23 cellular contexts compared by ENCODE assay signal in the genomic region with DNA sequence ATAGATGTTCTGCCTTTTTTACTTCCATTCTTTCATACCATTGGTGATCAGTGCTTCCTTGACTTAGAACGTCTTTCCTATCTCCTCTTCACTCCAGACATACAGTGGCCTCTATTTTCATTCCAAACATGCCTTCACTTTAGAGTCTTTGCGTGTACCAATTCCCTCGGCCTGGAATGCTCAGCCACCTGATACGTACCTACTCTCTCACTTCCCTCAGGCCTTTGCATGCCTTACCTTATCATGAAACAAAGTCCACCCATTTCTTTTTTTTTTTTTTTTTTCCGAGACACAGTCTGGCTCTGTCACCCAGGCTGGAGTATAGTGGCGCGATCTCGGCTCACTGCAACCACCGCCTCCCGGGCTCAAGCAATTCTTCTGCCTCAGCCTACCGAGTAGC.
"Had no signal": no experiment of that assay in that cellular context is flagged by ENCODE, and none has a peak within 500 bp of the region (broad histone marks: within the 10 kb centered on the region; RNA-seq: fewer than 3 reads in every experiment).

No MANE protein-coding gene starts in this region.

- DNase-seq: IMR-90, Karpas-422, KG1, MG63, NCI-H1092, NCI-H1105 treated with DMSO at 0.1 percent for 48 hours, NCI-H1417 treated with DMSO at 0.1 percent for 48 hours, NCI-H146, NCI-H1694 treated with DMSO at 0.1 percent for 48 hours, NCI-H1930, NCI-H2081, NCI-H2107, NCI-H2227 treated with DMSO at 0.1 percent for 48 hours, NCI-H510A, NCI-H524 treated with DMSO at 0.1 percent for 48 hours, NCI-H69, NCI-H774, Right ventricle myocardium superior, RPMI8226, SIG-M5 had no signal

- H3K4me3 ChIP-seq: MG63, SJSA1, SK-N-MC had no signal

- H3K9me3 ChIP-seq: MG63, SJSA1 had no signal

- H3K27me3 ChIP-seq: MG63, SJSA1 had no signal

- ATAC-seq: HepG2 had no signal

- H3K27ac ChIP-seq: SJSA1, SK-N-MC had no signal
